12 cellular contexts compared by ENCODE assay signal in genomic region chr20:62637110-62637509, GRCh38. TPM values are rescaled to one million over a fixed set of nuclear protein-coding genes. Genes with fewer than 3 reads are reported as not detected.
"Had no signal": no experiment of that assay in that cellular context is flagged by ENCODE, and none has a peak within 500 bp of the region (broad histone marks: within the 10 kb centered on the region; RNA-seq: fewer than 3 reads in every experiment).

No MANE protein-coding gene starts in this region.

- DNase-seq: activated CD4-positive, alpha-beta T cell treated with anti-CD3 and anti-CD28 coated beads, Interleukin-2, amount 50 U/mL, for 4 hours; activated CD8-positive, alpha-beta memory T cell treated with anti-CD3 and anti-CD28 coated beads for 24 hours; activated CD8-positive, alpha-beta memory T cell treated with anti-CD3 and anti-CD28 coated beads, Interleukin-2, amount 50 U/mL, for 4 hours; activated T-cell treated with anti-CD3 and anti-CD28 coated beads, Interleukin-2, amount 50 U/mL, for 24 hours; aorta; naive thymus-derived CD4-positive, alpha-beta T cell; sigmoid colon; stimulated activated CD4-positive, alpha-beta T cell treated with anti-CD3 and anti-CD28 coated beads, Interleukin-4, amount 100 ng/mL, for 1 hour had no signal

- H3K9me3 ChIP-seq: sigmoid colon, testis had no signal

- H3K36me3 ChIP-seq: sigmoid colon had no signal

- H3K27ac ChIP-seq: epithelial cell of prostate, sigmoid colon, testis had no signal

- H3K4me3 ChIP-seq: lung, sigmoid colon, testis had no signal

- H3K27me3 ChIP-seq: testis had no signal

RNA-seq across cellular contexts. Expression of gene SLCO4A1, which starts 5.2 kb away (rescaled TPM):
- total RNA-seq: chondrocyte had no signal
